ENCODE assay signal across 8 cellular contexts in genomic region chr5:178113141-178113787, GRCh38. TPM values are rescaled to one million over a fixed set of nuclear protein-coding genes. Genes with fewer than 3 reads are reported as not detected.
DNase-seq lines count a peak whose midpoint lies in the region; ATAC-seq and TF ChIP-seq lines count a peak whose summit lies in the region.

Gene N4BP3, plus strand, starts transcription at chr5:178113532. Its CDS starts 6,052 bp downstream, at chr5:178119584.

- peak within 1 kb of the TSS; percentile 99 for H3K4me3 Mint-ChIP-seq in endothelial cell (ENCODE audit: unreplicated experiment)
- peak within 1 kb of the TSS; percentile 89 to 93 (median 92) for H3K4me3 Mint-ChIP-seq in nephron

- H3K27ac ChIP-seq in stomach smooth muscle (ENCODE audit: low read length): no peak within 1 kb of the TSS

- peak within 1 kb of the TSS; percentile 93 for H3K27ac Mint-ChIP-seq in endothelial cell (ENCODE audit: unreplicated experiment)
- peak within 1 kb of the TSS; percentile 53 to 82 (median 70) for H3K27ac Mint-ChIP-seq in nephron

- H3K4me1 ChIP-seq in stomach smooth muscle (ENCODE audit: control insufficient read depth, insufficient read depth, low read length): peaks cover 9% of the 10 kb centered on the region

- no peaks in the 10 kb centered on the region for H3K9me3 ChIP-seq in stomach smooth muscle (ENCODE audit: control insufficient read depth in 2 of 2, low read length in 2 of 2)

- TF ChIP-seq CTCF in endothelial cell (IDR thresholded peaks at IDR 0.05; ENCODE audit: unreplicated experiment) (peak; percentile 26), nephron (IDR thresholded peaks at IDR 0.05; ENCODE audit: unreplicated experiment in 3 of 3) (no peak)

- H3K9me3 Mint-ChIP-seq in endothelial cell (ENCODE audit: unreplicated experiment): no peaks in the 10 kb centered on the region
- no peaks in the 10 kb centered on the region for H3K9me3 Mint-ChIP-seq in nephron

- ATAC-seq in HG02759 (IDR thresholded peaks at IDR 0.05; ENCODE audit: unreplicated experiment): peak; percentile 66

- H3K4me1 Mint-ChIP-seq in endothelial cell (ENCODE audit: unreplicated experiment) (peaks cover 28% of the 10 kb centered on the region), nephron (peaks cover 22% of the 10 kb centered on the region)

- H3K9ac ChIP-seq in stomach smooth muscle (ENCODE audit: low read length in 2 of 2): no peak within 1 kb of the TSS

- peaks cover 21% of the 10 kb centered on the region for H3K36me3 Mint-ChIP-seq in endothelial cell (ENCODE audit: low read depth, unreplicated experiment)
- no peaks in the 10 kb centered on the region for H3K36me3 Mint-ChIP-seq in nephron (ENCODE audit: low read depth)

- peak within 1 kb of the TSS; percentile 40 to 44 for H3K4me3 ChIP-seq in stomach smooth muscle (ENCODE audit: low read length in 2 of 2)

- peak; percentile 48 for DNase-seq in NCI-H2029 (lab: John Stamatoyannopoulos, UW)
- no peak for DNase-seq in NCI-H2029 treated with DMSO at 0.1 percent for 48 hours (lab: John Stamatoyannopoulos, UW)
- DNase-seq in NCI-H2196 (lab: John Stamatoyannopoulos, UW; ENCODE audit: unreplicated experiment): peak; percentile 84
- peak; percentile 65 to 73 for DNase-seq in activated CD8-positive, alpha-beta memory T cell treated with anti-CD3 and anti-CD28 coated beads for 4 hours (ENCODE audit: low read depth in 2 of 2)
- peak; percentile 86 for DNase-seq in endothelial cell (ENCODE audit: low spot score)

- no peaks in the 10 kb centered on the region for H3K36me3 ChIP-seq in stomach smooth muscle (ENCODE audit: control insufficient read depth in 2 of 2, insufficient read depth in 2 of 2, low read length in 2 of 2)

- peaks cover 23% of the 10 kb centered on the region for H3K27me3 Mint-ChIP-seq in endothelial cell (ENCODE audit: unreplicated experiment)
- peaks cover 52% of the 10 kb centered on the region for H3K27me3 Mint-ChIP-seq in nephron (ENCODE audit: low read depth)

- H3K27me3 ChIP-seq in stomach smooth muscle (ENCODE audit: control insufficient read depth in 1 of 2, insufficient read depth in 2 of 2, low read length in 2 of 2): peaks cover 34% of the 10 kb centered on the region in 2 donors

RNA-seq across cellular contexts. Expression of gene N4BP3, which starts in this region (rescaled TPM):
- 107 TPM for total RNA-seq in endothelial cell (ENCODE audit: unreplicated experiment)
